In the genomic region with DNA sequence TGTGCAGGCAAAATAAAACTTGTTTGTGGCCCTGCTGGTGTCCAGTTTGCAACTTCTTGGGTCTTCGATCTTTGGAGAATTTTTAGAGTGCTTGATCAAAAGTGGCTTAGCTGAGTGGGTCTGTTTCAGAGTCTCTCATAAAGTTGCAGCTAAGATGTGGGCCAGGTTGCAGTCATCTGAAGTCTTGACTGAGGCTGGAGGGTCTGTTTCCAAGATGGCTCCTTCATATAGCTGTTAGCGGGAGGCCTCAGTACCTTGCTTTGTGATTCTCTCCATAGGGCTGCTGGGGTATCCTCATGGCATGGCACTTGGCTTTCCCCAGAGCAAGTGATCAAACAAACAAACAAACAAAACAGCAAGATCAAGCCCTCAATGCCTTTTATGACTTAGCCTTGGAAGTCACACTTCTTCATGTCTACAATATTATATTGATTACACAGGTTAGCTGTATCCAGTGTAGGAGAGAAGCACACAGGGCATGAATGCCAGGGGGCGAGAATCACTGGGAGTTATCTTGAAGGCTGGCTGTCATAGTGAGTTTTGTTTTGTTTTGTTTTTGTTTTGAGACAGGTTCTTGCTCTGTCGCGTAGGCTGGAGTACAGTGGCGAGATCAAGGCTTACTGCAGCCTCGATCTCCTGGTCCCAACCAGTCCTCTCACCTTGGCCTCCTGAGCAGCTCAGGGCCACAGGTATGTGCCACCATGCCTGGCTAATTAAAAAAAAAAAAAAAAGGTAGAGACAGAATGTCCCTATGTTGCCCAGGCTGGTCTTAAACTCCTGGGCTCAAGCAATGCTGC, we compare ENCODE assay signal across 29 cellular contexts. TPM values are rescaled to one million over a fixed set of nuclear protein-coding genes. Genes with fewer than 3 reads are reported as not detected.
A peak's percentile ranks its signal among the peaks of the same experiment; 100 is the strongest.
DNase-seq lines count a peak whose midpoint lies in the region; TF ChIP-seq lines count a peak whose summit lies in the region.
"Had no signal": no experiment of that assay in that cellular context is flagged by ENCODE, and none has a peak within 500 bp of the region (broad histone marks: within the 10 kb centered on the region; RNA-seq: fewer than 3 reads in every experiment).

No MANE protein-coding gene starts in this region.

- H3K4me2 ChIP-seq in trophoblast cell (ENCODE audit: low read length): no peak overlapping the region
- H3K4me2 ChIP-seq: BLaER1 had no signal

- H3K27ac ChIP-seq in colonic mucosa (no peak overlapping the region), esophagus muscularis mucosa (replicated peaks in 1 of 4) (no peak overlapping the region), trophoblast cell (ENCODE audit: low read depth, low read length) (no peak overlapping the region)
- H3K27ac ChIP-seq: BLaER1 had no signal

- H3K27me3 ChIP-seq in colonic mucosa (no peaks in the 10 kb centered on the region), esophagus muscularis mucosa (peaks cover 0 to 21% (median 0%) of the 10 kb centered on the region in 4 donors), trophoblast cell (ENCODE audit: insufficient read depth, low read length) (no peaks in the 10 kb centered on the region)
- H3K27me3 ChIP-seq: BE2C, BLaER1 had no signal

- no peak overlapping the region for H3K4me3 Mint-ChIP-seq in progenitor cell of endocrine pancreas (ENCODE audit: low read depth)
- H3K4me3 Mint-ChIP-seq: CD14-positive monocyte; CD4-positive, alpha-beta memory T cell; CD4-positive, CD25-positive, alpha-beta regulatory T cell; CD8-positive, alpha-beta memory T cell had no signal

- TF ChIP-seq CTCF in colonic mucosa (IDR thresholded peaks at IDR 0.05) (no peak), esophagus muscularis mucosa (IDR thresholded peaks at IDR 0.05) (no peak), progenitor cell of endocrine pancreas (IDR thresholded peaks at IDR 0.05; ENCODE audit: unreplicated experiment) (no peak)

- no peak overlapping the region for H4K91ac ChIP-seq in trophoblast cell (ENCODE audit: low read depth, low read length)

- no peak overlapping the region for H3K18ac ChIP-seq in trophoblast cell (ENCODE audit: low read length)

- peak; percentile 9 for DNase-seq in activated effector memory CD4-positive, alpha-beta T cell treated with anti-CD3 and anti-CD28 coated beads, Interleukin-2, amount 50 U/mL, for 16 hours
- no peak for DNase-seq in activated effector memory CD4-positive, alpha-beta T cell treated with Interleukin-2 at 50 U/mL for 16 hours
- peak; percentile 3 for DNase-seq in colonic mucosa
- peak; percentile 68 for DNase-seq in esophagus muscularis mucosa (ENCODE audit: extremely low spot score)
- DNase-seq in trophoblast cell: peak in 1 of 2 donors; percentile 55
- DNase-seq in HuH-7.5 (ENCODE audit: low spot score): no peak
- no peak for DNase-seq in NOMO-1 treated with DMSO at 0.1 percent for 48 hours (lab: John Stamatoyannopoulos, UW; ENCODE audit: unreplicated experiment)
- DNase-seq in progenitor cell of endocrine pancreas (ENCODE audit: low spot score, unreplicated experiment): no peak
- DNase-seq: 8988T; ACHN; BE2C; C1 segment of cervical spinal cord; CD4-positive, alpha-beta memory T cell; CD4-positive, CD25-positive, alpha-beta regulatory T cell; CD8-positive, alpha-beta memory T cell; COR-L47; DMS 273 treated with DMSO at 0.1 percent for 48 hours; DMS153; DMS53; DMS79; DND-41; EL; GDM1 had no signal

- H3K27me3 Mint-ChIP-seq in progenitor cell of endocrine pancreas: peaks cover 15% of the 10 kb centered on the region

- H2BK12ac ChIP-seq in trophoblast cell (ENCODE audit: low read length): no peak overlapping the region

- no peaks in the 10 kb centered on the region for H3K79me2 ChIP-seq in trophoblast cell (ENCODE audit: control insufficient read depth, insufficient read depth, low read length, poor library complexity)

- H3K36me3 Mint-ChIP-seq in progenitor cell of endocrine pancreas (ENCODE audit: insufficient read depth): no peaks in the 10 kb centered on the region
- H3K36me3 Mint-ChIP-seq: CD14-positive monocyte; CD4-positive, alpha-beta memory T cell; CD4-positive, CD25-positive, alpha-beta regulatory T cell; CD8-positive, alpha-beta memory T cell had no signal

- H4K8ac ChIP-seq in trophoblast cell (ENCODE audit: low read depth, low read length): peak overlapping the region; percentile 39

- no peak overlapping the region for H3K9ac ChIP-seq in colonic mucosa (ENCODE audit: low read depth in 2 of 2, low read length in 2 of 2)
- no peak overlapping the region for H3K9ac ChIP-seq in trophoblast cell (ENCODE audit: low read length)
- H3K9ac ChIP-seq: BLaER1 had no signal

- H3K36me3 ChIP-seq in colonic mucosa (no peaks in the 10 kb centered on the region), esophagus muscularis mucosa (no peaks in the 10 kb centered on the region), trophoblast cell (ENCODE audit: control insufficient read depth in 1 of 2, insufficient read depth in 2 of 2, low read length in 2 of 2) (no peaks in the 10 kb centered on the region)
- H3K36me3 ChIP-seq: BE2C, BLaER1 had no signal

- no peak overlapping the region for H3K27ac Mint-ChIP-seq in progenitor cell of endocrine pancreas
- H3K27ac Mint-ChIP-seq: CD14-positive monocyte; CD4-positive, alpha-beta memory T cell; CD4-positive, CD25-positive, alpha-beta regulatory T cell; CD8-positive, alpha-beta memory T cell had no signal

- H3K4ac ChIP-seq in trophoblast cell (ENCODE audit: low read depth, low read length): no peak overlapping the region

- TF ChIP-seq EP300 in esophagus muscularis mucosa (IDR thresholded peaks at IDR 0.05): no peak

- intact Hi-C loops in colonic mucosa (cut with DNase I): loop anchor here (5.0 kb wide), 1 partner anchor 268 kb away; no protein-coding TSS in a partner anchor
- intact Hi-C loops in esophagus muscularis mucosa (cut with DNase I): loop anchor here (10.0 kb wide), 1 partner anchor 271 kb away; no protein-coding TSS in a partner anchor

- no peak overlapping the region for H2BK120ac ChIP-seq in trophoblast cell (ENCODE audit: insufficient read depth, low read length, poor library complexity)

- H2BK5ac ChIP-seq in trophoblast cell (ENCODE audit: low read depth, low read length, poor library complexity): no peak overlapping the region

- no peak overlapping the region for H4K12ac ChIP-seq in trophoblast cell (ENCODE audit: low read depth, low read length)

- H3K9me3 Mint-ChIP-seq in progenitor cell of endocrine pancreas (ENCODE audit: low read depth): no peaks in the 10 kb centered on the region
- H3K9me3 Mint-ChIP-seq: CD8-positive, alpha-beta memory T cell had no signal

- H3K9me3 ChIP-seq in colonic mucosa (no peaks in the 10 kb centered on the region), esophagus muscularis mucosa (no peaks in the 10 kb centered on the region), trophoblast cell (ENCODE audit: insufficient read depth, low read depth, low read length) (no peaks in the 10 kb centered on the region)
- H3K9me3 ChIP-seq: BE2C, BLaER1 had no signal

- peaks cover 1% of the 10 kb centered on the region for H3K4me1 Mint-ChIP-seq in progenitor cell of endocrine pancreas (ENCODE audit: low read depth)

- peak overlapping the region; percentile 30 for H2AK5ac ChIP-seq in trophoblast cell (ENCODE audit: low read length)

- H2AFZ ChIP-seq in trophoblast cell (ENCODE audit: insufficient read depth, low read length, poor library complexity): no peak overlapping the region

- no peak overlapping the region for H3K4me3 ChIP-seq in colonic mucosa
- H3K4me3 ChIP-seq in esophagus muscularis mucosa: no peak overlapping the region
- no peak overlapping the region for H3K4me3 ChIP-seq in trophoblast cell (ENCODE audit: low read depth, low read length)
- H3K4me3 ChIP-seq: BLaER1, GM12878 had no signal

- 84% methylated on average over 7 of the region's 7 CpGs for WGBS in esophagus muscularis mucosa
- no CpG with 5 or more reads among the region's 7 CpGs for WGBS in trophoblast cell (ENCODE audit: extremely low coverage, insufficient coverage, insufficient read length)

- no peak overlapping the region for H3K23ac ChIP-seq in trophoblast cell (ENCODE audit: low read length)

- peaks cover 15% of the 10 kb centered on the region for H3K79me1 ChIP-seq in trophoblast cell (ENCODE audit: low read length)

- H3K14ac ChIP-seq in trophoblast cell (ENCODE audit: low read length): no peak overlapping the region

- H3K4me1 ChIP-seq in colonic mucosa (no peaks in the 10 kb centered on the region), esophagus muscularis mucosa (peaks cover 0 to 8% (median 4%) of the 10 kb centered on the region in 4 donors), trophoblast cell (ENCODE audit: control insufficient read depth in 1 of 2, insufficient read depth in 2 of 2, low read length in 2 of 2) (peaks cover 9 to 14% of the 10 kb centered on the region in 2 experiments)
- H3K4me1 ChIP-seq: BE2C had no signal

- no peak for TF ChIP-seq POLR2A in esophagus muscularis mucosa (IDR thresholded peaks at IDR 0.05; ENCODE audit: low read depth)

RNA-seq across cellular contexts. Expression of a gene that starts 10.2 kb away (rescaled TPM):
- total RNA-seq in colonic mucosa (not detected), esophagus muscularis mucosa (not detected), progenitor cell of endocrine pancreas (1.8 and 3.4 TPM in 2 replicates)
- polyA plus RNA-seq in trophoblast cell (2013): 13.5 and 17.5 TPM in 2 replicates
- total RNA-seq: A673; CD4-positive, alpha-beta memory T cell; CD4-positive, CD25-positive, alpha-beta regulatory T cell; CD8-positive, alpha-beta memory T cell; GM12878 had no signal
- polyA plus RNA-seq: AG04450; CD14-positive monocyte; CD4-positive, alpha-beta memory T cell; CD4-positive, CD25-positive, alpha-beta regulatory T cell; CD8-positive, alpha-beta memory T cell; GM12878 had no signal

RNA-seq across cellular contexts. Expression of a gene that starts 23.3 kb away (rescaled TPM):
- not detected for total RNA-seq in colonic mucosa
- total RNA-seq in esophagus muscularis mucosa: under 1 TPM in 3 of 4 donors, not detected in 1; under 0.01 to 0.39 (median under 0.01) TPM
- polyA plus RNA-seq in trophoblast cell (2013): 0.04 and 0.08 TPM in 2 replicates
- total RNA-seq in progenitor cell of endocrine pancreas: 0.26 and 0.29 TPM in 2 replicates
- total RNA-seq: CD4-positive, CD25-positive, alpha-beta regulatory T cell; CD8-positive, alpha-beta memory T cell; G401 had no signal
- polyA plus RNA-seq: AG04450; CD14-positive monocyte; CD4-positive, CD25-positive, alpha-beta regulatory T cell; CD8-positive, alpha-beta memory T cell; GM12878 had no signal

Comparison
In these comparisons a context has a peak if more than half of its experiments do, and no peak if none do; other contexts are left out.
1. DNase-seq: peak in activated effector memory CD4-positive, alpha-beta T cell treated with anti-CD3 and anti-CD28 coated beads, Interleukin-2, amount 50 U/mL, for 16 hours (single experiment), colonic mucosa (single experiment) and esophagus muscularis mucosa (single experiment); none in activated effector memory CD4-positive, alpha-beta T cell treated with Interleukin-2 at 50 U/mL for 16 hours (single experiment), HuH-7.5 (single experiment), NOMO-1 treated with DMSO at 0.1 percent for 48 hours (single experiment) and progenitor cell of endocrine pancreas (single experiment).